Comparison of ENCODE assay signal across 9 cellular contexts in genomic region chr19:39212377-39212742, GRCh38. TPM values are rescaled to one million over a fixed set of nuclear protein-coding genes. Genes with fewer than 3 reads are reported as not detected.
DNase-seq lines count a peak whose midpoint lies in the region; ATAC-seq and TF ChIP-seq lines count a peak whose summit lies in the region.
"Had no signal": no experiment of that assay in that cellular context is flagged by ENCODE, and none has a peak within 500 bp of the region (broad histone marks: within the 10 kb centered on the region; RNA-seq: fewer than 3 reads in every experiment).

No MANE protein-coding gene starts in this region.

- H3K4me1 ChIP-seq in NT2/D1 (ENCODE audit: insufficient read depth, insufficient read length) = no peaks in the 10 kb centered on the region

- peaks cover 5% of the 10 kb centered on the region; the same call in 1 of the 2 replicates for H3K9me3 ChIP-seq in NT2/D1 (ENCODE audit: insufficient read depth, low read length)

- H3K36me3 ChIP-seq in NT2/D1 (ENCODE audit: insufficient read depth, insufficient read length, low read length) = no peaks in the 10 kb centered on the region

- no peaks in the 10 kb centered on the region for H3K4me1 Mint-ChIP-seq in activated T-cell treated with anti-CD3 and anti-CD28 coated beads, Interleukin-2, amount 50 U/mL, for 4 hours (ENCODE audit: low read depth)

- peak; percentile 84 to 92 for ATAC-seq in activated T-cell treated with anti-CD3 and anti-CD28 coated beads, Interleukin-2, amount 50 U/mL, for 4 hours

- H3K27me3 Mint-ChIP-seq in activated T-cell treated with anti-CD3 and anti-CD28 coated beads, Interleukin-2, amount 50 U/mL, for 4 hours (ENCODE audit: low read depth) = peaks cover 5% of the 10 kb centered on the region

- no peaks in the 10 kb centered on the region for H3K27me3 ChIP-seq in NT2/D1 (ENCODE audit: insufficient read depth, insufficient read length)

- TF ChIP-seq CTCF in GM10266 (IDR thresholded peaks at IDR 0.05; ENCODE audit: control insufficient read depth, insufficient read depth, low read depth, missing control alignments) = peak; percentile 46

- H3K36me3 Mint-ChIP-seq in activated T-cell treated with anti-CD3 and anti-CD28 coated beads, Interleukin-2, amount 50 U/mL, for 4 hours (ENCODE audit: insufficient read depth) = no peaks in the 10 kb centered on the region

- no peak overlapping the region for H3K4me3 ChIP-seq in NT2/D1 (ENCODE audit: insufficient read length, low read depth)

- H3K9me3 Mint-ChIP-seq in activated T-cell treated with anti-CD3 and anti-CD28 coated beads, Interleukin-2, amount 50 U/mL, for 4 hours = no peaks in the 10 kb centered on the region

- DNase-seq in GM10266 (ENCODE audit: extremely low spot score) = no peak
- DNase-seq in NT2/D1 (ENCODE audit: low read depth, low spot score) = peak; percentile 32
- peak; percentile 44 for DNase-seq in activated T-cell treated with anti-CD3 and anti-CD28 coated beads, Interleukin-2, amount 50 U/mL, for 4 hours
- DNase-seq in iPS-NIHi7 (ENCODE audit: extremely low spot score) = peak; percentile 79
- DNase-seq in stimulated activated CD8-positive, alpha-beta memory T cell treated with anti-CD3 and anti-CD28 coated beads, Interleukin-4, amount 100 ng/mL, for 48 hours = peak; percentile 81
- no peak for DNase-seq in amniotic stem cell (lab: John Stamatoyannopoulos, UW)
- no peak for DNase-seq in AG20443 (ENCODE audit: low spot score)
- no peak for DNase-seq in H4 (ENCODE audit: low spot score)

- no peak overlapping the region for H3K9ac ChIP-seq in NT2/D1 (ENCODE audit: insufficient read length, low read depth)

- no peak overlapping the region for H3K4me3 Mint-ChIP-seq in activated T-cell treated with anti-CD3 and anti-CD28 coated beads, Interleukin-2, amount 50 U/mL, for 4 hours

RNA-seq across cellular contexts. Expression of gene SYCN, which starts 8.3 kb away (rescaled TPM):
- under 1 TPM in 2 of 3 donors, not detected in 1; 0.37 to 0.58 TPM for total RNA-seq in activated T-cell treated with anti-CD3 and anti-CD28 coated beads, Interleukin-2, amount 50 U/mL, for 4 hours
- total RNA-seq in H4 (2014; rRNA removed; shearing (Covaris generic)) = not detected in 2 replicates
- total RNA-seq: renal cortical epithelial cell had no signal

RNA-seq across cellular contexts. Expression of gene NCCRP1, which starts 15.6 kb away (rescaled TPM):
- not detected for total RNA-seq in activated T-cell treated with anti-CD3 and anti-CD28 coated beads, Interleukin-2, amount 50 U/mL, for 4 hours
- total RNA-seq in H4 (2014; rRNA removed; shearing (Covaris generic)) = not detected in 2 replicates

RNA-seq across cellular contexts. Expression of gene IFNL3, which starts 32.4 kb away (rescaled TPM):
- total RNA-seq in activated T-cell treated with anti-CD3 and anti-CD28 coated beads, Interleukin-2, amount 50 U/mL, for 4 hours = not detected
- not detected in 2 replicates for total RNA-seq in H4 (2014; rRNA removed; shearing (Covaris generic))
- total RNA-seq: renal cortical epithelial cell had no signal

RNA-seq across cellular contexts. Expression of gene IFNL4, which starts 36.3 kb away (rescaled TPM):
- not detected for total RNA-seq in activated T-cell treated with anti-CD3 and anti-CD28 coated beads, Interleukin-2, amount 50 U/mL, for 4 hours
- not detected in 2 replicates for total RNA-seq in H4 (2014; rRNA removed; shearing (Covaris generic))
- total RNA-seq: renal cortical epithelial cell had no signal

RNA-seq across cellular contexts. Expression of gene IFNL2, which starts 55.8 kb away (rescaled TPM):
- total RNA-seq in activated T-cell treated with anti-CD3 and anti-CD28 coated beads, Interleukin-2, amount 50 U/mL, for 4 hours = not detected
- total RNA-seq in H4 (2014; rRNA removed; shearing (Covaris generic)) = not detected in 2 replicates
- total RNA-seq: renal cortical epithelial cell had no signal

Comparison
In these comparisons a context has a peak if more than half of its experiments do, and no peak if none do; other contexts are left out.
1. DNase-seq: peak in NT2/D1 (single experiment), activated T-cell treated with anti-CD3 and anti-CD28 coated beads, Interleukin-2, amount 50 U/mL, for 4 hours (single experiment), iPS-NIHi7 (single experiment) and stimulated activated CD8-positive, alpha-beta memory T cell treated with anti-CD3 and anti-CD28 coated beads, Interleukin-4, amount 100 ng/mL, for 48 hours (single experiment); none in GM10266 (single experiment), amniotic stem cell (single experiment), AG20443 (single experiment) and H4 (single experiment).